ENCODE assay signal across 11 cellular contexts in genomic region chr18:23972416-23972815, GRCh38. TPM values are rescaled to one million over a fixed set of nuclear protein-coding genes. Genes with fewer than 3 reads are reported as not detected.
A peak's percentile ranks its signal among the peaks of the same experiment; 100 is the strongest.
DNase-seq lines count a peak whose midpoint lies in the region; ATAC-seq, FAIRE-seq and TF ChIP-seq lines count a peak whose summit lies in the region.
"Had no signal": no experiment of that assay in that cellular context is flagged by ENCODE, and none has a peak within 500 bp of the region (broad histone marks: within the 10 kb centered on the region; RNA-seq: fewer than 3 reads in every experiment).

No MANE protein-coding gene starts in this region.

- no peaks in the 10 kb centered on the region for H3K79me2 ChIP-seq in DND-41 (ENCODE audit: insufficient read depth, low read length)
- H3K79me2 ChIP-seq in GM12878 (ENCODE audit: control insufficient read depth, insufficient read depth, low read length), result no peaks in the 10 kb centered on the region

- H3K9me3 Mint-ChIP-seq in IgD-negative memory B cell, result peaks cover 5 to 12% (median 12%) of the 10 kb centered on the region in 3 donors

- no peak overlapping the region for H2AFZ ChIP-seq in DND-41 (ENCODE audit: low read depth, low read length)
- no peak overlapping the region; the same call in 1 of the 2 replicates for H2AFZ ChIP-seq in GM12878 (ENCODE audit: control insufficient read depth, low read depth, low read length)

- no peak; a peak in 1 of 4 replicates for TF ChIP-seq EP300 in GM12878 (IDR thresholded peaks at IDR 0.05; ENCODE audit: borderline replicate concordance in 1 of 2, control insufficient read depth in 1 of 2, low read depth in 2 of 2, low read length in 2 of 2)

- peak overlapping the region in 3 of 4 donors; percentile 27 to 62 (median 59) for H3K4me3 Mint-ChIP-seq in IgD-negative memory B cell
- H3K4me3 Mint-ChIP-seq: brain had no signal

- RAD21 ChIA-PET in GM12878 (lab: Charles Lee; ENCODE audit: unreplicated experiment), result interaction anchor here (0.7 to 1.6 kb wide), 3 partner anchors 8 to 144 kb away, joined by 3 to 7 read pairs (median 3); no protein-coding TSS in a partner anchor

- 0% methylated on average over 6 of the region's 6 CpGs for WGBS in GM12878 (ENCODE audit: insufficient coverage, insufficient replicate concordance, low lambda C conversion rate, missing lambda C conversion rate)

- TF ChIP-seq CTCF in DND-41 (IDR thresholded peaks at IDR 0.05; ENCODE audit: borderline replicate concordance, extremely low read depth, low read length, poor library complexity, severe bottlenecking) (no peak), GM12878 (IDR thresholded peaks at IDR 0.05 in 2 of 3, conservative IDR thresholded peaks at IDR 0.05 in 1 of 3; ENCODE audit: control insufficient read depth in 2 of 3, extremely low read depth in 1 of 3, insufficient read depth in 1 of 3, low read depth in 3 of 3, low read length in 3 of 3) (no peak)

- H3K27ac ChIP-seq in DND-41 (ENCODE audit: low read length) (0 out of 2 replicates have a peak overlapping the region, but pooled peaks have one; percentile 46), GM12878 (ENCODE audit: control insufficient read depth, insufficient read depth) (no peak overlapping the region)
- H3K27ac ChIP-seq: upper lobe of left lung had no signal

- no peaks in the 10 kb centered on the region for H3K27me3 Mint-ChIP-seq in IgD-negative memory B cell

- peaks cover 40 to 50% (median 49%) of the 10 kb centered on the region in 3 donors for H3K4me1 Mint-ChIP-seq in IgD-negative memory B cell

- intact Hi-C loops in GM12878 (cut with micrococcal nuclease; ENCODE audit: unreplicated experiment), result no loop called here

- H3K4me2 ChIP-seq in DND-41 (ENCODE audit: insufficient read depth, low read length), result no peak overlapping the region
- no peak overlapping the region for H3K4me2 ChIP-seq in GM12878 (ENCODE audit: control insufficient read depth, insufficient read depth)

- H3K27me3 ChIP-seq in DND-41 (ENCODE audit: insufficient read depth, low read length, poor library complexity) (no peaks in the 10 kb centered on the region), GM12878 (replicated peaks in 1 of 2; ENCODE audit: control insufficient read depth in 2 of 2, insufficient read depth in 2 of 2, low read length in 1 of 2) (no peaks in the 10 kb centered on the region)
- H3K27me3 ChIP-seq: upper lobe of left lung had no signal

- H3K4me1 ChIP-seq in DND-41 (ENCODE audit: insufficient read depth, low read length) (peaks cover 46% of the 10 kb centered on the region), GM12878 (ENCODE audit: control insufficient read depth, insufficient read depth, low read length) (peaks cover 26% of the 10 kb centered on the region)

- no peak overlapping the region for H3K4me3 ChIP-seq in DND-41 (ENCODE audit: low read depth in 1 of 2, low read length in 2 of 2)
- no peak overlapping the region for H3K4me3 ChIP-seq in GM12878
- H3K4me3 ChIP-seq: upper lobe of left lung had no signal

- in situ Hi-C loops in GM12878 (cut with MboI), result no loop called here

- no peak for TF ChIP-seq POLR2A in GM12878 (IDR thresholded peaks at IDR 0.05; ENCODE audit: low read depth, low read length)
- no peak for TF ChIP-seq POLR2A in erythroblast (IDR thresholded peaks at IDR 0.05; ENCODE audit: low read length)

- CTCF ChIA-PET in GM12878 (lab: Yijun Ruan, JAX), result interaction anchor here (1.0 to 1.3 kb wide), 4 partner anchors 27 to 351 kb away, joined by 3 to 5 read pairs (median 3); no protein-coding TSS in a partner anchor

- SMC1A ChIA-PET in GM12878 (lab: Charles Lee; ENCODE audit: uncharacterized antibody, unreplicated experiment), result interaction anchor here (0.7 to 1.6 kb wide), 5 partner anchors 9 to 43 kb away, joined by 3 to 7 read pairs (median 3); partner anchors contain the start of gene TTC39C

- peaks cover 3% of the 10 kb centered on the region for H3K36me3 Mint-ChIP-seq in IgD-negative memory B cell

- DNase-seq in DND-41, result no peak
- DNase-seq in GM12878 (ENCODE audit: low read depth, low spot score), result peak; percentile 39
- DNase-seq in erythroblast (lab: John Stamatoyannopoulos, UW), result no peak
- no peak for DNase-seq in AML-193 (lab: John Stamatoyannopoulos, UW)
- no peak for DNase-seq in SKM-1 (lab: John Stamatoyannopoulos, UW; ENCODE audit: unreplicated experiment)
- no peak for DNase-seq in activated CD8-positive, alpha-beta memory T cell treated with anti-CD3 and anti-CD28 coated beads for 24 hours
- DNase-seq: kidney, upper lobe of left lung had no signal

- no peak for FAIRE-seq in GM12878 (lab: Jason Lieb, UNC)
- FAIRE-seq: kidney had no signal

- BruUV-seq in GM12878 (replicated peaks; lab: Mats Ljungman, UMichigan), result no TSS peak

- H4K20me1 ChIP-seq in DND-41 (ENCODE audit: insufficient read depth, low read length) (no peaks in the 10 kb centered on the region), GM12878 (ENCODE audit: control insufficient read depth, insufficient read depth) (no peaks in the 10 kb centered on the region)

- no peak overlapping the region for H3K9ac ChIP-seq in DND-41 (ENCODE audit: low read depth, low read length)
- H3K9ac ChIP-seq in GM12878 (ENCODE audit: control insufficient read depth, insufficient read depth, low read length), result no peak overlapping the region

- H3K27ac Mint-ChIP-seq in IgD-negative memory B cell, result peak overlapping the region; percentile 20 to 87 (median 76)

- POLR2A ChIA-PET in GM12878 (lab: Charles Lee), result interaction anchor here (0.8 kb wide), 1 partner anchor 38 kb away, joined by 3 read pairs; no protein-coding TSS in a partner anchor

- H3K36me3 ChIP-seq in DND-41 (ENCODE audit: insufficient read depth, low read length) (no peaks in the 10 kb centered on the region), GM12878 (ENCODE audit: control insufficient read depth in 2 of 2, insufficient read depth in 2 of 2, low read length in 1 of 2) (no peaks in the 10 kb centered on the region)
- H3K36me3 ChIP-seq: upper lobe of left lung had no signal

- H3K9me3 ChIP-seq in DND-41 (ENCODE audit: insufficient read depth, low read length, severe bottlenecking) (no peaks in the 10 kb centered on the region), GM12878 (replicated peaks; ENCODE audit: control insufficient read depth, insufficient read depth, low read length) (peaks cover 2% of the 10 kb centered on the region; the same call in 2 of the 3 replicates)
- H3K9me3 ChIP-seq: upper lobe of left lung had no signal

- ATAC-seq in DND-41 (ENCODE audit: insufficient read depth, low read depth) (no peak), GM19035 (IDR thresholded peaks at IDR 0.05; ENCODE audit: unreplicated experiment) (peak; percentile 59), GM12878 (peak; percentile 82)

- no peak for TF ChIP-seq RAD21 in GM12878 (IDR thresholded peaks at IDR 0.05; ENCODE audit: insufficient read depth, low read depth, low read length)

TF ChIP-seq in GM12878, 131 proteins besides CTCF, POLR2A, EP300 and RAD21 (continues in another document):
- TF ChIP-seq ATF7 (IDR thresholded peaks at IDR 0.05; ENCODE audit: low read depth) (0 out of 2 replicates have a peak, but pooled peaks have one; percentile 15), RUNX3 (IDR thresholded peaks at IDR 0.05; ENCODE audit: low read length) (peak; percentile 32; the same call in 1 of the 2 replicates), BCL11A (IDR thresholded peaks at IDR 0.05; ENCODE audit: low read depth, low read length) (no peak), CREB1 (IDR thresholded peaks at IDR 0.05; ENCODE audit: low read depth) (peak; percentile 61; the same call in 1 of the 2 replicates), EED (IDR thresholded peaks at IDR 0.05; ENCODE audit: low read depth) (peak; percentile 79), IRF4 (IDR thresholded peaks at IDR 0.05; ENCODE audit: low read depth, low read length) (0 out of 2 replicates have a peak, but pooled peaks have one; percentile 48), PKNOX1 (IDR thresholded peaks at IDR 0.05) (peak; percentile 26; the same call in 1 of the 2 replicates), NFIC (IDR thresholded peaks at IDR 0.05; ENCODE audit: low read depth, low read length) (peak; percentile 78; the same call in 1 of the 2 replicates), ZSCAN29 (IDR thresholded peaks at IDR 0.05) (no peak)

RNA-seq across cellular contexts. Expression of gene TTC39C, which starts 42.1 kb away (rescaled TPM):
- polyA plus RNA-seq in IgD-negative memory B cell (21.9 TPM), GM12878 (2011; rRNA removed) (25.2 and 33.2 TPM in 2 replicates), GM12878 (2014; fragmentation: Illumina TruSeq; extraction: Trizol) (59.7 and 77.6 TPM in 2 replicates), GM12878 (2014; fragmentation: Nextera tagmentation; extraction: Ambion mirVana) (10 to 100 TPM; 21.1 to 37.2 TPM), GM12878 (2014; rRNA removed) (59.7 and 63.3 TPM in 2 replicates), GM12878 (2016; fragmentation: Nextera tagmentation; extraction: Ambion mirVana) (10 to 100 TPM; 69.8 to 91.0 TPM)
- 78.9 and 87.4 TPM in 2 replicates for total RNA-seq in GM12878 (2013; cell fraction: nucleolus; rRNA removed)
- total RNA-seq in GM12878 (2014; rRNA removed) (74.6 and 80.3 TPM in 2 replicates), GM12878 (2014; rRNA removed; fragmentation: Illumina TruSeq; extraction: Trizol) (81.1 and 84.4 TPM in 2 replicates), GM12878 (2021) (72.8 and 76.5 TPM in 2 replicates)
- polyA plus RNA-seq in GM12878 (2011; ENCODE audit: low read depth), result 20.4 TPM
- polyA plus RNA-seq in GM12878 (2011; cell fraction: cytosol; rRNA removed), result 8.8 and 10.1 TPM in 2 replicates
- 24.3 and 24.8 TPM in 2 replicates for polyA plus RNA-seq in GM12878 (2011; cell fraction: nucleus; rRNA removed)
- polyA plus RNA-seq in GM12878 (2012), result 38.1 and 44.0 TPM in 2 replicates
- polyA minus RNA-seq in GM12878 (2011; rRNA and poly(A)+ RNA removed), result 26.0 and 27.4 TPM in 2 replicates
- 9.9 and 13.0 TPM in 2 replicates for polyA minus RNA-seq in GM12878 (2011; cell fraction: cytosol; rRNA and poly(A)+ RNA removed)
- polyA minus RNA-seq in GM12878 (2011; cell fraction: nucleus; rRNA and poly(A)+ RNA removed), result 12.9 and 22.0 TPM in 2 replicates
